ENCODE assay signal across 15 cellular contexts in genomic region chr11:46977940-46978595, GRCh38. TPM values are rescaled to one million over a fixed set of nuclear protein-coding genes. Genes with fewer than 3 reads are reported as not detected.
DNase-seq lines count a peak whose midpoint lies in the region; ATAC-seq, FAIRE-seq and TF ChIP-seq lines count a peak whose summit lies in the region.
"Had no signal": no experiment of that assay in that cellular context is flagged by ENCODE, and none has a peak within 500 bp of the region (broad histone marks: within the 10 kb centered on the region; RNA-seq: fewer than 3 reads in every experiment).

No MANE protein-coding gene starts in this region.

- H3K79me1 ChIP-seq in H1 (ENCODE audit: low read depth, low read length) (no peaks in the 10 kb centered on the region), neuronal stem cell (ENCODE audit: low read depth, low read length) (no peaks in the 10 kb centered on the region)

- H3K36me3 ChIP-seq in H1 (ENCODE audit: control insufficient read depth in 2 of 4, insufficient read depth in 4 of 4, low read length in 3 of 4) = no peaks in the 10 kb centered on the region
- peaks cover 3 to 7% of the 10 kb centered on the region in 2 donors for H3K36me3 ChIP-seq in neuronal stem cell (replicated peaks in 1 of 2; ENCODE audit: control insufficient read depth in 2 of 2, insufficient read depth in 2 of 2, low read length in 2 of 2)
- H3K36me3 ChIP-seq: lower lobe of right lung had no signal

- H3K36me3 Mint-ChIP-seq in activated CD4-positive, alpha-beta memory T cell treated with anti-CD3 and anti-CD28 coated beads for 36 hours = no peaks in the 10 kb centered on the region

- no peak overlapping the region for H3K56ac ChIP-seq in H1 (replicated peaks; ENCODE audit: insufficient read length, low read depth, low read length)

- POLR2A ChIA-PET in H1 (lab: Charles Lee; ENCODE audit: partially characterized antibody) = no interaction called here
- POLR2A ChIA-PET in activated CD4-positive, alpha-beta memory T cell treated with anti-CD3 and anti-CD28 coated beads for 36 hours (lab: Charles Lee) = no interaction called here

- H3K4me1 ChIP-seq in H1 (replicated peaks in 1 of 4; ENCODE audit: control insufficient read depth in 3 of 4, insufficient read depth in 4 of 4, low read length in 3 of 4) (peaks cover 0 to 12% (median 11%) of the 10 kb centered on the region in 4 experiments; a peak in 4 of 7 replicates), neuronal stem cell (ENCODE audit: control insufficient read depth in 2 of 2, insufficient read depth in 1 of 2, low read depth in 1 of 2, low read length in 2 of 2) (peaks cover 7 to 20% of the 10 kb centered on the region in 2 donors)

- H4K91ac ChIP-seq in H1 (replicated peaks; ENCODE audit: insufficient read length, low read length) (no peak overlapping the region), neuronal stem cell (ENCODE audit: low read depth, low read length, poor library complexity) (no peak overlapping the region)

- H3K27ac ChIP-seq in H1 (ENCODE audit: low read depth, low read length) (no peak overlapping the region), neuronal stem cell (replicated peaks; ENCODE audit: low read length) (peak overlapping the region; percentile 84)
- H3K27ac ChIP-seq: lower lobe of right lung had no signal

- H3K4me2 ChIP-seq in H1 (ENCODE audit: insufficient read depth in 1 of 2, low read depth in 2 of 2, low read length in 2 of 2) (peak overlapping the region; percentile 41 to 61; a peak in 3 of 4 replicates), neuronal stem cell (ENCODE audit: insufficient read depth, low read length, poor library complexity, severe bottlenecking) (no peak overlapping the region)

- H3K4me3 Mint-ChIP-seq in activated CD4-positive, alpha-beta memory T cell treated with anti-CD3 and anti-CD28 coated beads for 36 hours = no peak overlapping the region
- H3K4me3 Mint-ChIP-seq: activated naive CD8-positive, alpha-beta T cell had no signal

- H2AK5ac ChIP-seq in H1 (ENCODE audit: low read depth, low read length) (no peak overlapping the region), neuronal stem cell (ENCODE audit: low read depth, low read length) (no peak overlapping the region)

- H2BK20ac ChIP-seq in H1 (ENCODE audit: low read length) = no peak overlapping the region

- ATAC-seq in GM21515 (IDR thresholded peaks at IDR 0.05; ENCODE audit: unreplicated experiment) = no peak
- ATAC-seq: HCT116 had no signal

- H3K9me3 ChIP-seq in H1 (ENCODE audit: insufficient read depth in 2 of 2, low read depth in 1 of 2, low read length in 1 of 2) = no peaks in the 10 kb centered on the region
- H3K9me3 ChIP-seq in neuronal stem cell (replicated peaks in 1 of 2; ENCODE audit: control insufficient read depth in 2 of 2, insufficient read depth in 1 of 2, low read depth in 1 of 2, low read length in 2 of 2) = no peaks in the 10 kb centered on the region
- H3K9me3 ChIP-seq: lower lobe of right lung had no signal

- H4K8ac ChIP-seq in H1 (ENCODE audit: extremely low read depth, insufficient read depth, low read length) = no peak overlapping the region
- no peak overlapping the region for H4K8ac ChIP-seq in neuronal stem cell (ENCODE audit: low read depth, low read length)

- H3K27me3 Mint-ChIP-seq in activated CD4-positive, alpha-beta memory T cell treated with anti-CD3 and anti-CD28 coated beads for 36 hours = no peaks in the 10 kb centered on the region
- H3K27me3 Mint-ChIP-seq: activated naive CD8-positive, alpha-beta T cell had no signal

- H3K79me2 ChIP-seq in H1 (ENCODE audit: control insufficient read depth in 1 of 2, insufficient read depth in 2 of 2, low read length in 2 of 2) = no peaks in the 10 kb centered on the region

- no peak overlapping the region for H2BK120ac ChIP-seq in H1 (replicated peaks; ENCODE audit: low read depth, low read length)
- no peak overlapping the region for H2BK120ac ChIP-seq in neuronal stem cell (ENCODE audit: low read depth, low read length)

- H3K27ac Mint-ChIP-seq in activated CD4-positive, alpha-beta memory T cell treated with anti-CD3 and anti-CD28 coated beads for 36 hours = no peak overlapping the region
- H3K27ac Mint-ChIP-seq: activated naive CD8-positive, alpha-beta T cell had no signal

- H3K14ac ChIP-seq in H1 (ENCODE audit: insufficient read length) = no peak overlapping the region
- no peak overlapping the region for H3K14ac ChIP-seq in neuronal stem cell (ENCODE audit: low read length)

- H3K23ac ChIP-seq in H1 (ENCODE audit: insufficient read length) (no peak overlapping the region), neuronal stem cell (ENCODE audit: low read depth, low read length, poor library complexity) (no peak overlapping the region)

- H3K4me1 Mint-ChIP-seq in activated CD4-positive, alpha-beta memory T cell treated with anti-CD3 and anti-CD28 coated beads for 36 hours (ENCODE audit: low read depth) = peaks cover 13% of the 10 kb centered on the region

- H2BK15ac ChIP-seq in H1 (ENCODE audit: low read length) = no peak overlapping the region
- no peak overlapping the region for H2BK15ac ChIP-seq in neuronal stem cell (ENCODE audit: low read length)

- H3K9ac ChIP-seq in H1 (replicated peaks in 1 of 4; ENCODE audit: extremely low read depth in 1 of 4, low read depth in 3 of 4, low read length in 3 of 4) (no peak overlapping the region), neuronal stem cell (ENCODE audit: low read depth, low read length, poor library complexity) (no peak overlapping the region)

- H4K20me1 ChIP-seq in H1 (replicated peaks in 1 of 2; ENCODE audit: control insufficient read depth in 1 of 2, insufficient read depth in 2 of 2, low read length in 2 of 2) = peaks cover 0 to 3% of the 10 kb centered on the region in 2 experiments

- H2BK5ac ChIP-seq in H1 (ENCODE audit: low read depth, low read length) (no peak overlapping the region), neuronal stem cell (ENCODE audit: low read length) (no peak overlapping the region)

- DNase-seq in H54 (ENCODE audit: insufficient read length, low spot score) (no peak), NCI-H526 (lab: John Stamatoyannopoulos, UW) (peak; percentile 61 to 74), H1 (ENCODE audit: low read depth in 1 of 2, low spot score in 2 of 2) (no peak), neuronal stem cell (ENCODE audit: low spot score) (no peak), activated gamma-delta T cell (lab: John Stamatoyannopoulos, UW) (no peak), NCI-H82 treated with DMSO at 0.1 percent for 48 hours (lab: John Stamatoyannopoulos, UW; ENCODE audit: unreplicated experiment) (no peak)
- DNase-seq in activated CD4-positive, alpha-beta memory T cell treated with anti-CD3 and anti-CD28 coated beads for 36 hours = no peak
- DNase-seq: effector CD8-positive, alpha-beta T cell; glutamatergic neuron; Kasumi-1; lower lobe of right lung; T1000 had no signal

- no peak for TF ChIP-seq CTCF in H1 (IDR thresholded peaks at IDR 0.05; ENCODE audit: control extremely low read depth in 1 of 3, insufficient read depth in 1 of 3, low read depth in 1 of 3, low read length in 3 of 3)

- no peak for TF ChIP-seq EP300 in H1 (IDR thresholded peaks at IDR 0.05; ENCODE audit: borderline replicate concordance in 1 of 2, low read depth in 2 of 2, low read length in 2 of 2)

- H3K27me3 ChIP-seq in H1 (replicated peaks in 1 of 4; ENCODE audit: control insufficient read depth in 3 of 4, extremely low read depth in 1 of 4, insufficient read depth in 3 of 4, low read length in 3 of 4) = no peaks in the 10 kb centered on the region; a peak in 1 of 7 replicates
- H3K27me3 ChIP-seq in neuronal stem cell (ENCODE audit: control insufficient read depth in 3 of 3, insufficient read depth in 3 of 3, low read depth in 1 of 3, low read length in 3 of 3) = no peaks in the 10 kb centered on the region

- H3K18ac ChIP-seq in H1 (ENCODE audit: extremely low read depth, low read length) (no peak overlapping the region), neuronal stem cell (ENCODE audit: low read length) (no peak overlapping the region)

- H3K4me3 ChIP-seq in H1 (ENCODE audit: extremely low read depth in 1 of 4, insufficient read depth in 2 of 4, low read depth in 3 of 4, low read length in 4 of 4) (peak overlapping the region in 1 of 4 experiments; percentile 26; a peak in 2 of 8 replicates), neuronal stem cell (ENCODE audit: low read length in 2 of 2) (peak overlapping the region in 1 of 2 donors; percentile 29)
- H3K4me3 ChIP-seq: lower lobe of right lung had no signal

- CTCF ChIA-PET in H1 (lab: Charles Lee; ENCODE audit: partially characterized antibody) = no interaction called here
- CTCF ChIA-PET in activated CD4-positive, alpha-beta memory T cell treated with anti-CD3 and anti-CD28 coated beads for 36 hours (lab: Charles Lee) = no interaction called here

- WGBS in H1 (ENCODE audit: extremely low coverage in 1 of 2, insufficient coverage in 1 of 2, insufficient read length in 1 of 2, insufficient replicate concordance in 2 of 2, low coverage in 1 of 2, low lambda C conversion rate in 2 of 2, missing lambda C conversion rate in 1 of 2), 2 experiments = 92% methylated on average over 3 of the region's 3 CpGs; no CpG with 5 or more reads in 1 of the 2 experiments
- WGBS in neuronal stem cell (ENCODE audit: extremely low coverage in 2 of 2, insufficient read length in 2 of 2, insufficient replicate concordance in 1 of 2), 2 donors = no CpG with 5 or more reads among the region's 3 CpGs

- H2AFZ ChIP-seq in H1 (ENCODE audit: low read length) (no peak overlapping the region), neuronal stem cell (ENCODE audit: low read length) (peak overlapping the region; percentile 66)

- H4K5ac ChIP-seq in H1 (ENCODE audit: insufficient read length, low read depth, low read length) = no peak overlapping the region

- H3K4ac ChIP-seq in H1 (replicated peaks; ENCODE audit: insufficient read length, low read depth, low read length) = no peak overlapping the region
- no peak overlapping the region for H3K4ac ChIP-seq in neuronal stem cell (ENCODE audit: low read length)

- H3K23me2 ChIP-seq in H1 (ENCODE audit: low read depth, low read length) = no peaks in the 10 kb centered on the region

- no peak for TF ChIP-seq RAD21 in H1 (IDR thresholded peaks at IDR 0.05 in 1 of 2, conservative IDR thresholded peaks at IDR 0.05 in 1 of 2; ENCODE audit: low read depth in 2 of 2, low read length in 2 of 2)

- peak; percentile 11 for FAIRE-seq in H54 (lab: Jason Lieb, UNC)
- no peak for FAIRE-seq in H1 (lab: Jason Lieb, UNC)

- H2BK12ac ChIP-seq in H1 (ENCODE audit: low read depth, low read length) = no peak overlapping the region
- H2BK12ac ChIP-seq in neuronal stem cell (ENCODE audit: low read length) = no peak overlapping the region

- TF ChIP-seq POLR2A in H54 (IDR thresholded peaks at IDR 0.05; ENCODE audit: low read depth, low read length) (no peak), H1 (IDR thresholded peaks at IDR 0.05; ENCODE audit: control extremely low read depth in 1 of 2, low read depth in 2 of 2, low read length in 2 of 2) (no peak)

- no peaks in the 10 kb centered on the region for H3K9me3 Mint-ChIP-seq in activated CD4-positive, alpha-beta memory T cell treated with anti-CD3 and anti-CD28 coated beads for 36 hours

- intact Hi-C loops in activated CD4-positive, alpha-beta memory T cell treated with anti-CD3 and anti-CD28 coated beads for 36 hours (cut with micrococcal nuclease) = no loop called here

RNA-seq across cellular contexts. Expression of gene CSTPP1, which starts 41.5 kb away (rescaled TPM):
- 24.2 and 26.2 TPM in 2 replicates for total RNA-seq in H1 (2021; fragmentation: NEBNext Ultra II Directional; extraction: Animal tissue kit (Norgen Biotek cat#: 25700))
- polyA plus RNA-seq in H1 (2011; rRNA removed) = 28.7 and 55.1 TPM in 2 replicates
- 27.5 TPM for polyA plus RNA-seq in H1 (2011; cell fraction: cytosol; rRNA removed)
- 34.3 TPM for polyA plus RNA-seq in H1 (2011; cell fraction: nucleus; rRNA removed)
- polyA plus RNA-seq in H1 (2012, experiment 1 of 2) = 24.5 to 28.7 TPM (median 26.8 TPM) in 4 replicates
- polyA plus RNA-seq in H1 (2012, experiment 2 of 2) = 26.6 TPM
- 15.1 TPM for polyA plus RNA-seq in H1 (2013, experiment 1 of 2)
- polyA plus RNA-seq in H1 (2013, experiment 2 of 2) = 15.9 TPM
- 25.0 and 34.0 TPM in 2 replicates for polyA minus RNA-seq in H1 (2011; rRNA and poly(A)+ RNA removed)
- polyA minus RNA-seq in H1 (2011; cell fraction: cytosol; rRNA and poly(A)+ RNA removed) = 20.8 TPM
- 33.3 TPM for polyA minus RNA-seq in H1 (2011; cell fraction: nucleus; rRNA and poly(A)+ RNA removed)
- 51.8 TPM for polyA plus RNA-seq in neuronal stem cell (2013, experiment 1 of 2)
- polyA plus RNA-seq in neuronal stem cell (2013, experiment 2 of 2) = 50.2 TPM
- 10 to 100 TPM; 18.4 to 18.5 TPM for total RNA-seq in activated CD4-positive, alpha-beta memory T cell treated with anti-CD3 and anti-CD28 coated beads for 36 hours

RNA-seq across cellular contexts. Expression of gene LRP4, which starts 59.7 kb away (rescaled TPM):
- total RNA-seq in H1 (2021; fragmentation: NEBNext Ultra II Directional; extraction: Animal tissue kit (Norgen Biotek cat#: 25700)) = 20.8 and 22.1 TPM in 2 replicates
- polyA plus RNA-seq in H1 (2011; rRNA removed) = 5.4 and 11.0 TPM in 2 replicates
- 9.7 TPM for polyA plus RNA-seq in H1 (2011; cell fraction: cytosol; rRNA removed)
- 38.0 TPM for polyA plus RNA-seq in H1 (2011; cell fraction: nucleus; rRNA removed)
- polyA plus RNA-seq in H1 (2012, experiment 1 of 2) = 13.2 to 16.4 TPM (median 13.8 TPM) in 4 replicates
- 3.2 TPM for polyA plus RNA-seq in H1 (2012, experiment 2 of 2)
- polyA plus RNA-seq in H1 (2013, experiment 1 of 2) = 19.9 TPM
- polyA plus RNA-seq in H1 (2013, experiment 2 of 2) = 17.6 TPM
- 28.0 and 31.2 TPM in 2 replicates for polyA minus RNA-seq in H1 (2011; rRNA and poly(A)+ RNA removed)
- polyA minus RNA-seq in H1 (2011; cell fraction: cytosol; rRNA and poly(A)+ RNA removed) = 11.9 TPM
- 29.2 TPM for polyA minus RNA-seq in H1 (2011; cell fraction: nucleus; rRNA and poly(A)+ RNA removed)
- polyA plus RNA-seq in neuronal stem cell (2013, experiment 1 of 2) = 8.9 TPM
- 9.0 TPM for polyA plus RNA-seq in neuronal stem cell (2013, experiment 2 of 2)
- under 1 TPM in 1 of 2 experiments, not detected in 1; 0.05 TPM for total RNA-seq in activated CD4-positive, alpha-beta memory T cell treated with anti-CD3 and anti-CD28 coated beads for 36 hours

Comparison
In these comparisons a context has a peak if more than half of its experiments do, and no peak if none do; other contexts are left out.
1. DNase-seq: peak in NCI-H526 (2 of 2); none in H54 (single experiment), H1 (0 of 2), neuronal stem cell (single experiment), activated CD4-positive, alpha-beta memory T cell treated with anti-CD3 and anti-CD28 coated beads for 36 hours (single experiment), activated gamma-delta T cell (single experiment) and NCI-H82 treated with DMSO at 0.1 percent for 48 hours (single experiment).
2. RNA of gene LRP4, which starts 59.7 kb away (total RNA-seq): 20.8 to 22.1 TPM in H1; 0.05 TPM in activated CD4-positive, alpha-beta memory T cell treated with anti-CD3 and anti-CD28 coated beads for 36 hours; every median in the first group is over 10 times any median in the second.